In genomic region chr13:31903072-31903815, GRCh38 we compare ENCODE assay signal across 1 cellular context.
TF ChIP-seq lines count a peak whose summit lies in the region.

No MANE protein-coding gene starts in this region.

TF ChIP-seq in H1, 55 proteins besides CTCF, POLR2A, EP300 and RAD21:
- no peak for TF ChIP-seq SIRT6 (IDR thresholded peaks at IDR 0.05; ENCODE audit: low read length)
- no peak for TF ChIP-seq MAX (IDR thresholded peaks at IDR 0.05)
- no peak for TF ChIP-seq SAP30 (IDR thresholded peaks at IDR 0.05; ENCODE audit: insufficient read depth, insufficient replicate concordance, low read length)
- TF ChIP-seq RXRA (IDR thresholded peaks at IDR 0.05; ENCODE audit: insufficient read depth, low read depth, low read length): no peak
- TF ChIP-seq TBP (IDR thresholded peaks at IDR 0.05; ENCODE audit: low read depth, low read length): no peak
- no peak for TF ChIP-seq FOSL1 (IDR thresholded peaks at IDR 0.05; ENCODE audit: insufficient read depth, low read depth, low read length)
- TF ChIP-seq RBBP5 (IDR thresholded peaks at IDR 0.05; ENCODE audit: borderline replicate concordance, low read depth, low read length): no peak
- no peak for TF ChIP-seq USF2 (IDR thresholded peaks at IDR 0.05; ENCODE audit: low read length)
- no peak for TF ChIP-seq CTBP2 (IDR thresholded peaks at IDR 0.05; ENCODE audit: borderline replicate concordance, insufficient read depth, insufficient read length, low read length)
- TF ChIP-seq YY1 (IDR thresholded peaks at IDR 0.05; ENCODE audit: low read depth, low read length): no peak
- TF ChIP-seq CHD2 (IDR thresholded peaks at IDR 0.05; ENCODE audit: low read length): no peak
- no peak for TF ChIP-seq TAF1 (IDR thresholded peaks at IDR 0.05; ENCODE audit: low read depth, low read length)
- TF ChIP-seq JUND (IDR thresholded peaks at IDR 0.05; ENCODE audit: low read length): no peak
- TF ChIP-seq HDAC2 (IDR thresholded peaks at IDR 0.05; ENCODE audit: borderline replicate concordance in 1 of 2, low read depth in 2 of 2, low read length in 2 of 2): no peak
- TF ChIP-seq TAF7 (optimal IDR thresholded peaks at IDR 0.05; ENCODE audit: borderline replicate concordance, low read depth, low read length): no peak
- no peak for TF ChIP-seq CREB1 (IDR thresholded peaks at IDR 0.05)
- no peak for TF ChIP-seq SP2 (IDR thresholded peaks at IDR 0.05; ENCODE audit: low read length)
- TF ChIP-seq SRF (IDR thresholded peaks at IDR 0.05; ENCODE audit: low read depth, low read length): no peak
- TF ChIP-seq ASH2L (IDR thresholded peaks at IDR 0.05; ENCODE audit: low read length): no peak
